25 cellular contexts compared by ENCODE assay signal in the genomic region with DNA sequence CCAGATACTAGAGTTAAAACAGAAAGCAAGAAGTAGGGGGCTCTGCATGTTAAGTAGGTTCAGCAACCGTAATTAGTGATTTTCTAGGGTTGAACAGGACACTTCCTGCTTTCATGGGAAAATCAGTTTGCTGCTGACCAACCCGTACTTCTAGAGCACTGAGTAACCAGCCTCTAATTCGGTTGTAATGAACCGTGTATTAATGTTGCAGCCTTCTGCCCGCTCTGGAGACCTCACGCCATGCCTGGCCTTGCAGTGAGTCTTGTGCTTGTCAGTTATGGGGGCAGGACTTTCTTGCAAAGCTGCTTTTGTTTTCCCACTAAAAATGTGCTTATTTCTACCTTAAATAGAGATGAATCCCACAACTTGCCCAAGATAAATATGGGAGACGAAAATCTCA.
"Had no signal": no experiment of that assay in that cellular context is flagged by ENCODE, and none has a peak within 500 bp of the region (broad histone marks: within the 10 kb centered on the region; RNA-seq: fewer than 3 reads in every experiment).

No MANE protein-coding gene starts in this region.

- H3K4me3 Mint-ChIP-seq: naive B cell; natural killer cell; neural crest cell; stimulated activated memory B cell treated with anti-CD40 and anti-IgM and Interleukin-4, amounts not matched to agents 10 μg/mL and 1 μg/mL and 100 μg/mL, for 72 hours; stimulated activated naive CD8-positive, alpha-beta T cell treated with anti-CD3 and anti-CD28 coated beads, Interleukin-15, amount 100 ng/mL, for 72 hours; type B pancreatic cell had no signal

- FAIRE-seq: keratinocyte, pancreas had no signal

- DNase-seq: hippocampal formation; kidney glomerular epithelial cell; left cardiac atrium; left lung; lower lobe of right lung; mammary epithelial cell; mesenchymal stem cell; naive B cell; natural killer cell; nucleus accumbens; pancreas; posterior cingulate gyrus; right lobe of liver; stimulated activated CD4-positive, alpha-beta T cell treated with anti-CD3 and anti-CD28 coated beads, Interleukin-1b, Interleukin-23, amount 100 ng/mL, for 48 hours; stimulated activated CD4-positive, alpha-beta T cell treated with anti-CD3 and anti-CD28 coated beads, Interleukin-2, amount 100 ng/mL, for 48 hours; stimulated activated CD4-positive, alpha-beta T cell treated with anti-CD3 and anti-CD28 coated beads, Interleukin-4, amount 100 ng/mL, for 4 hours; stimulated activated CD8-positive, alpha-beta memory T cell treated with anti-CD3 and anti-CD28 coated beads, Interleukin-4, amount 100 ng/mL, for 48 hours; stimulated activated naive CD4-positive, alpha-beta T cell treated with Interleukin-2 at 50 U/mL for 16 hours; stimulated activated naive CD8-positive, alpha-beta T cell treated with anti-CD3 and anti-CD28 coated beads, Interleukin-15, amount 100 ng/mL, for 72 hours; substantia nigra; uterus had no signal

- H3K27ac Mint-ChIP-seq: naive B cell; natural killer cell; stimulated activated memory B cell treated with anti-CD40 and anti-IgM and Interleukin-4, amounts not matched to agents 10 μg/mL and 1 μg/mL and 100 μg/mL, for 72 hours; stimulated activated naive CD8-positive, alpha-beta T cell treated with anti-CD3 and anti-CD28 coated beads, Interleukin-15, amount 100 ng/mL, for 72 hours; type B pancreatic cell had no signal

- H3K4me1 Mint-ChIP-seq: naive B cell; stimulated activated memory B cell treated with anti-CD40 and anti-IgM and Interleukin-4, amounts not matched to agents 10 μg/mL and 1 μg/mL and 100 μg/mL, for 72 hours; stimulated activated naive CD8-positive, alpha-beta T cell treated with anti-CD3 and anti-CD28 coated beads, Interleukin-15, amount 100 ng/mL, for 72 hours had no signal

- H3K9me3 Mint-ChIP-seq: natural killer cell had no signal

- H3K36me3 Mint-ChIP-seq: stimulated activated memory B cell treated with anti-CD40 and anti-IgM and Interleukin-4, amounts not matched to agents 10 μg/mL and 1 μg/mL and 100 μg/mL, for 72 hours had no signal
